ENCODE assay signal across 1 cellular context in the genomic region with DNA sequence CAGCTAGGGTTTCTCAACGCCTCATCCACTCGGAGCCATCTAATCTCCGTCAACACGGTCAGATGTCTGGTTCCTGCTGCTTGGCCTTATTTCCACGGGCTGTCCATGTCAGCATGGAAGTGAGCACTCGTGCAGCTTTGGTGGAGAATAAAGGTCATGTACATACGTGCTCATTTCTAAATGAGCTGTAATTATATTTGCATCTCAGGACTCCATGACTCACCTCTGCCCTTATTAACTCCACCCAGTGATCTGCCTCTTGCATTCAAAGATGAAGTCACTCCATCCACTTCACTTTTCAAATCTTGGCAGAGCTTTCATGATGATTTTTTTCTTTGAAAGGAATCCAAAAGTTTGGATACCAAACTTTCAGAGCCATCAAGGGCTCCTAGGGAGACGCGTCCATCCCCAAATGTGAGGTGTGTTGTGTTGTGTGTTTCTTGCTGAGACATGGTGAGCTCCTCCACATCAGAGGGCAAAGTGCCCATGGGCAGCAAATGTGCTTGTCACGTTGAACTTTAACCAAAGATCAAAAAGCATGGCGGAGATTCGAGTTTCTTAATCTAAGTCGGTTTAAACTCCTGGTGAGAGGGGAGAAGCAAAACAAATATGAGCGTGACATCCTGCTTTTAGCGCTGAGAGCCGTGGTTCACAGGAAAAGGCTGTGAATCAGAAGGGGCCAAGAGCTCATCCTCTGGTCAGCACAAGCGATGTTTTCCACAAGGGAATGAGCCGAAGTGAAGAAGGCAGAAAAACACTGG.
TF ChIP-seq lines count a peak whose summit lies in the region.

No MANE protein-coding gene starts in this region.

TF ChIP-seq in HepG2, 621 proteins besides CTCF, POLR2A, EP300 and RAD21 (continued from another document and continues in another):
- TF ChIP-seq ZKSCAN1 (IDR thresholded peaks at IDR 0.05; ENCODE audit: low read length) (no peak), ZMYM3 (CRISPR knock-in tag; IDR thresholded peaks at IDR 0.05) (no peak), TBL1XR1 (IDR thresholded peaks at IDR 0.05; ENCODE audit: borderline replicate concordance, low read length, partially characterized antibody) (no peak), ZKSCAN5 (CRISPR knock-in tag; IDR thresholded peaks at IDR 0.05) (0 out of 2 replicates have a peak, but pooled peaks have one; percentile 49), ZNF441 (CRISPR knock-in tag; IDR thresholded peaks at IDR 0.05; ENCODE audit: borderline replicate concordance) (no peak), HNF4G (IDR thresholded peaks at IDR 0.05; ENCODE audit: borderline replicate concordance, low read depth, low read length) (peak; percentile 75), HNF4G (CRISPR knock-in tag; IDR thresholded peaks at IDR 0.05; ENCODE audit: borderline replicate concordance, low read depth) (peak; percentile 44; the same call in 1 of the 2 replicates), ZSCAN25 (CRISPR knock-in tag; IDR thresholded peaks at IDR 0.05) (no peak), SETDB1 (CRISPR knock-in tag; IDR thresholded peaks at IDR 0.05; ENCODE audit: borderline replicate concordance) (no peak), CBX2 (IDR thresholded peaks at IDR 0.05; ENCODE audit: low read depth, low read length) (no peak), CBX2 (CRISPR knock-in tag; IDR thresholded peaks at IDR 0.05; ENCODE audit: low read depth) (no peak), ZNF589 (CRISPR knock-in tag; conservative IDR thresholded peaks at IDR 0.05) (no peak), ARID2 (CRISPR knock-in tag; IDR thresholded peaks at IDR 0.05; ENCODE audit: borderline replicate concordance) (no peak), ZNF747 (CRISPR knock-in tag; IDR thresholded peaks at IDR 0.05; ENCODE audit: borderline replicate concordance) (no peak), ZNF317 (CRISPR knock-in tag; IDR thresholded peaks at IDR 0.05) (no peak), ZNF703 (CRISPR knock-in tag; IDR thresholded peaks at IDR 0.05; ENCODE audit: borderline replicate concordance) (no peak), YY1 (IDR thresholded peaks at IDR 0.05; ENCODE audit: insufficient read depth, insufficient replicate concordance, low read depth, low read length) (no peak), HNRNPK (IDR thresholded peaks at IDR 0.05; ENCODE audit: low read depth, low read length, poor library complexity, severe bottlenecking) (no peak), SMC3 (IDR thresholded peaks at IDR 0.05; ENCODE audit: low read length) (no peak; the same call in 1 of the 2 replicates), FOXP1 (IDR thresholded peaks at IDR 0.05) (no peak), FOXP1 (CRISPR knock-in tag; IDR thresholded peaks at IDR 0.05) (peak; percentile 79), STAG1 (CRISPR knock-in tag; IDR thresholded peaks at IDR 0.05) (peak; percentile 32), RFXAP (CRISPR knock-in tag; IDR thresholded peaks at IDR 0.05; ENCODE audit: borderline replicate concordance) (no peak), ERF (CRISPR knock-in tag; IDR thresholded peaks at IDR 0.05) (no peak), MED8 (CRISPR knock-in tag; IDR thresholded peaks at IDR 0.05; ENCODE audit: insufficient replicate concordance) (peak; percentile 42), TAF15 (IDR thresholded peaks at IDR 0.05; ENCODE audit: low read depth, low read length, poor library complexity, severe bottlenecking) (no peak), ZNF264 (CRISPR knock-in tag; IDR thresholded peaks at IDR 0.05) (peak; percentile 46; the same call in 1 of the 2 replicates), HIVEP1 (CRISPR knock-in tag; IDR thresholded peaks at IDR 0.05) (no peak), SAP130 (CRISPR knock-in tag; IDR thresholded peaks at IDR 0.05; ENCODE audit: low read depth) (peak; percentile 61), RXRB (CRISPR knock-in tag; IDR thresholded peaks at IDR 0.05; ENCODE audit: borderline replicate concordance) (peak; percentile 72), NR2F2 (IDR thresholded peaks at IDR 0.05; ENCODE audit: borderline replicate concordance, low read depth) (0 out of 2 replicates have a peak, but pooled peaks have one; percentile 11), ZNF839 (CRISPR knock-in tag; IDR thresholded peaks at IDR 0.05; ENCODE audit: borderline replicate concordance) (no peak), ZNF720 (CRISPR knock-in tag; IDR thresholded peaks at IDR 0.05) (no peak), ZSCAN30 (CRISPR knock-in tag; IDR thresholded peaks at IDR 0.05) (no peak), HOXD1 (CRISPR knock-in tag; IDR thresholded peaks at IDR 0.05) (no peak), SSRP1 (CRISPR knock-in tag; IDR thresholded peaks at IDR 0.05) (no peak), SMARCC2 (IDR thresholded peaks at IDR 0.05) (no peak), GABPB1 (CRISPR knock-in tag; IDR thresholded peaks at IDR 0.05) (peak; percentile 39; the same call in 1 of the 2 replicates), ZNF207 (IDR thresholded peaks at IDR 0.05; ENCODE audit: borderline replicate concordance) (no peak), NFKB2 (CRISPR knock-in tag; IDR thresholded peaks at IDR 0.05; ENCODE audit: borderline replicate concordance) (no peak), RXRA (CRISPR knock-in tag; IDR thresholded peaks at IDR 0.05) (peak; percentile 28; the same call in 1 of the 2 replicates), ZNF816 (CRISPR knock-in tag; IDR thresholded peaks at IDR 0.05; ENCODE audit: borderline replicate concordance) (no peak), ZNF562 (CRISPR knock-in tag; IDR thresholded peaks at IDR 0.05; ENCODE audit: borderline replicate concordance) (no peak)
- TF ChIP-seq, protein P1, sequence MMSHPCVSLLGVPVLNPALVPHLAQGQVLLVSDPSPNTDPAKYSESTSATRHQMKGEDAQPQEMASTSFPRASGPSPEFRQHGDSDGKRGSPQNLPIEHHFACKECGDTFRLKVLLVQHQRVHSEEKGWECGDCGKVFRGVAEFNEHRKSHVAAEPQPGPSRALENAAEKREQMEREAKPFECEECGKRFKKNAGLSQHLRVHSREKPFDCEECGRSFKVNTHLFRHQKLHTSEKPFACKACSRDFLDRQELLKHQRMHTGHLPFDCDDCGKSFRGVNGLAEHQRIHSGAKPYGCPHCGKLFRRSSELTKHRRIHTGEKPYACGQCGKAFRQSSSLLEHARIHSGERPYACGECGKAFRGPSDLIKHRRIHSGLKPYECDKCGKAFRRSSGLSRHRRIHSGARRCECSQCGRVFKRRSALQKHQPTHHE (CRISPR knock-in tag; IDR thresholded peaks at IDR 0.05; ENCODE audit: borderline replicate concordance), result no peak
- TF ChIP-seq, protein P2, sequence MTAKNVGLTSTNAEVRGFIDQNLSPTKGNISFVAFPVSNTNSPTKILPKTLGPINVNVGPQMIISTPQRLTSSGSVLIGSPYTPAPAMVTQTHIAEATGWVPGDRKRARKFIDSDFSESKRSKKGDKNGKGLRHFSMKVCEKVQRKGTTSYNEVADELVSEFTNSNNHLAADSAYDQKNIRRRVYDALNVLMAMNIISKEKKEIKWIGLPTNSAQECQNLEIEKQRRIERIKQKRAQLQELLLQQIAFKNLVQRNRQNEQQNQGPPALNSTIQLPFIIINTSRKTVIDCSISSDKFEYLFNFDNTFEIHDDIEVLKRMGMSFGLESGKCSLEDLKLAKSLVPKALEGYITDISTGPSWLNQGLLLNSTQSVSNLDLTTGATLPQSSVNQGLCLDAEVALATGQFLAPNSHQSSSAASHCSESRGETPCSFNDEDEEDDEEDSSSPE (CRISPR knock-in tag; IDR thresholded peaks at IDR 0.05), result no peak
- TF ChIP-seq, protein P3, sequence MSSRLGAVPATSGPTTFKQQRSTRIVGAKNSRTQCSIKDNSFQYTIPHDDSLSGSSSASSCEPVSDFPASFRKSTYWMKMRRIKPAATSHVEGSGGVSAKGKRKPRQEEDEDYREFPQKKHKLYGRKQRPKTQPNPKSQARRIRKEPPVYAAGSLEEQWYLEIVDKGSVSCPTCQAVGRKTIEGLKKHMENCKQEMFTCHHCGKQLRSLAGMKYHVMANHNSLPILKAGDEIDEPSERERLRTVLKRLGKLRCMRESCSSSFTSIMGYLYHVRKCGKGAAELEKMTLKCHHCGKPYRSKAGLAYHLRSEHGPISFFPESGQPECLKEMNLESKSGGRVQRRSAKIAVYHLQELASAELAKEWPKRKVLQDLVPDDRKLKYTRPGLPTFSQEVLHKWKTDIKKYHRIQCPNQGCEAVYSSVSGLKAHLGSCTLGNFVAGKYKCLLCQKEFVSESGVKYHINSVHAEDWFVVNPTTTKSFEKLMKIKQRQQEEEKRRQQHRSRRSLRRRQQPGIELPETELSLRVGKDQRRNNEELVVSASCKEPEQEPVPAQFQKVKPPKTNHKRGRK (CRISPR knock-in tag; IDR thresholded peaks at IDR 0.05), result no peak
- TF ChIP-seq, protein P4, sequence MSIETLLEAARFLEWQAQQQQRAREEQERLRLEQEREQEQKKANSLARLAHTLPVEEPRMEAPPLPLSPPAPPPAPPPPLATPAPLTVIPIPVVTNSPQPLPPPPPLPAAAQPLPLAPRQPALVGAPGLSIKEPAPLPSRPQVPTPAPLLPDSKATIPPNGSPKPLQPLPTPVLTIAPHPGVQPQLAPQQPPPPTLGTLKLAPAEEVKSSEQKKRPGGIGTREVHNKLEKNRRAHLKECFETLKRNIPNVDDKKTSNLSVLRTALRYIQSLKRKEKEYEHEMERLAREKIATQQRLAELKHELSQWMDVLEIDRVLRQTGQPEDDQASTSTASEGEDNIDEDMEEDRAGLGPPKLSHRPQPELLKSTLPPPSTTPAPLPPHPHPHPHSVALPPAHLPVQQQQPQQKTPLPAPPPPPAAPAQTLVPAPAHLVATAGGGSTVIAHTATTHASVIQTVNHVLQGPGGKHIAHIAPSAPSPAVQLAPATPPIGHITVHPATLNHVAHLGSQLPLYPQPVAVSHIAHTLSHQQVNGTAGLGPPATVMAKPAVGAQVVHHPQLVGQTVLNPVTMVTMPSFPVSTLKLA (IDR thresholded peaks at IDR 0.05), result no peak
- TF ChIP-seq, protein P5, sequence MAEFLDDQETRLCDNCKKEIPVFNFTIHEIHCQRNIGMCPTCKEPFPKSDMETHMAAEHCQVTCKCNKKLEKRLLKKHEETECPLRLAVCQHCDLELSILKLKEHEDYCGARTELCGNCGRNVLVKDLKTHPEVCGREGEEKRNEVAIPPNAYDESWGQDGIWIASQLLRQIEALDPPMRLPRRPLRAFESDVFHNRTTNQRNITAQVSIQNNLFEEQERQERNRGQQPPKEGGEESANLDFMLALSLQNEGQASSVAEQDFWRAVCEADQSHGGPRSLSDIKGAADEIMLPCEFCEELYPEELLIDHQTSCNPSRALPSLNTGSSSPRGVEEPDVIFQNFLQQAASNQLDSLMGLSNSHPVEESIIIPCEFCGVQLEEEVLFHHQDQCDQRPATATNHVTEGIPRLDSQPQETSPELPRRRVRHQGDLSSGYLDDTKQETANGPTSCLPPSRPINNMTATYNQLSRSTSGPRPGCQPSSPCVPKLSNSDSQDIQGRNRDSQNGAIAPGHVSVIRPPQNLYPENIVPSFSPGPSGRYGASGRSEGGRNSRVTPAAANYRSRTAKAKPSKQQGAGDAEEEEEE (CRISPR knock-in tag; IDR thresholded peaks at IDR 0.05; ENCODE audit: borderline replicate concordance), result no peak
- TF ChIP-seq, protein P6, sequence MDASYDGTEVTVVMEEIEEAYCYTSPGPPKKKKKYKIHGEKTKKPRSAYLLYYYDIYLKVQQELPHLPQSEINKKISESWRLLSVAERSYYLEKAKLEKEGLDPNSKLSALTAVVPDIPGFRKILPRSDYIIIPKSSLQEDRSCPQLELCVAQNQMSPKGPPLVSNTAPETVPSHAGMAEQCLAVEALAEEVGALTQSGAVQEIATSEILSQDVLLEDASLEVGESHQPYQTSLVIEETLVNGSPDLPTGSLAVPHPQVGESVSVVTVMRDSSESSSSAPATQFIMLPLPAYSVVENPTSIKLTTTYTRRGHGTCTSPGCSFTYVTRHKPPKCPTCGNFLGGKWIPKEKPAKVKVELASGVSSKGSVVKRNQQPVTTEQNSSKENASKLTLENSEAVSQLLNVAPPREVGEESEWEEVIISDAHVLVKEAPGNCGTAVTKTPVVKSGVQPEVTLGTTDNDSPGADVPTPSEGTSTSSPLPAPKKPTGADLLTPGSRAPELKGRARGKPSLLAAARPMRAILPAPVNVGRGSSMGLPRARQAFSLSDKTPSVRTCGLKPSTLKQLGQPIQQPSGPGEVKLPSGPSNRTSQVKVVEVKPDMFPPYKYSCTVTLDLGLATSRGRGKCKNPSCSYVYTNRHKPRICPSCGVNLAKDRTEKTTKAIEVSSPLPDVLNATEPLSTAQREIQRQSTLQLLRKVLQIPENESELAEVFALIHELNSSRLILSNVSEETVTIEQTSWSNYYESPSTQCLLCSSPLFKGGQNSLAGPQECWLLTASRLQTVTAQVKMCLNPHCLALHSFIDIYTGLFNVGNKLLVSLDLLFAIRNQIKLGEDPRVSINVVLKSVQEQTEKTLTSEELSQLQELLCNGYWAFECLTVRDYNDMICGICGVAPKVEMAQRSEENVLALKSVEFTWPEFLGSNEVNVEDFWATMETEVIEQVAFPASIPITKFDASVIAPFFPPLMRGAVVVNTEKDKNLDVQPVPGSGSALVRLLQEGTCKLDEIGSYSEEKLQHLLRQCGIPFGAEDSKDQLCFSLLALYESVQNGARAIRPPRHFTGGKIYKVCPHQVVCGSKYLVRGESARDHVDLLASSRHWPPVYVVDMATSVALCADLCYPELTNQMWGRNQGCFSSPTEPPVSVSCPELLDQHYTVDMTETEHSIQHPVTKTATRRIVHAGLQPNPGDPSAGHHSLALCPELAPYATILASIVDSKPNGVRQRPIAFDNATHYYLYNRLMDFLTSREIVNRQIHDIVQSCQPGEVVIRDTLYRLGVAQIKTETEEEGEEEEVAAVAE (CRISPR knock-in tag; IDR thresholded peaks at IDR 0.05; ENCODE audit: borderline replicate concordance), result no peak
- TF ChIP-seq, protein P7, sequence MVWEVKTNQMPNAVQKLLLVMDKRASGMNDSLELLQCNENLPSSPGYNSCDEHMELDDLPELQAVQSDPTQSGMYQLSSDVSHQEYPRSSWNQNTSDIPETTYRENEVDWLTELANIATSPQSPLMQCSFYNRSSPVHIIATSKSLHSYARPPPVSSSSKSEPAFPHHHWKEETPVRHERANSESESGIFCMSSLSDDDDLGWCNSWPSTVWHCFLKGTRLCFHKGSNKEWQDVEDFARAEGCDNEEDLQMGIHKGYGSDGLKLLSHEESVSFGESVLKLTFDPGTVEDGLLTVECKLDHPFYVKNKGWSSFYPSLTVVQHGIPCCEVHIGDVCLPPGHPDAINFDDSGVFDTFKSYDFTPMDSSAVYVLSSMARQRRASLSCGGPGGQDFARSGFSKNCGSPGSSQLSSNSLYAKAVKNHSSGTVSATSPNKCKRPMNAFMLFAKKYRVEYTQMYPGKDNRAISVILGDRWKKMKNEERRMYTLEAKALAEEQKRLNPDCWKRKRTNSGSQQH (CRISPR knock-in tag; IDR thresholded peaks at IDR 0.05; ENCODE audit: low read depth), result peak; percentile 38; the same call in 1 of the 2 replicates
- TF ChIP-seq, protein P8, sequence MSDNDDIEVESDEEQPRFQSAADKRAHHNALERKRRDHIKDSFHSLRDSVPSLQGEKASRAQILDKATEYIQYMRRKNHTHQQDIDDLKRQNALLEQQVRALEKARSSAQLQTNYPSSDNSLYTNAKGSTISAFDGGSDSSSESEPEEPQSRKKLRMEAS (IDR thresholded peaks at IDR 0.05), result peak; percentile 42; the same call in 1 of the 2 replicates
